ENCODE assay signal across 3 cellular contexts in genomic region chr2:97008376-97008775, GRCh38. TPM values are rescaled to one million over a fixed set of nuclear protein-coding genes. Genes with fewer than 3 reads are reported as not detected.
"Had no signal": no experiment of that assay in that cellular context is flagged by ENCODE, and none has a peak within 500 bp of the region (broad histone marks: within the 10 kb centered on the region; RNA-seq: fewer than 3 reads in every experiment).

No MANE protein-coding gene starts in this region.

RNA-seq across cellular contexts. Expression of gene FAM178B, which starts 22.0 kb away (rescaled TPM):
- total RNA-seq: dermis microvascular lymphatic vessel endothelial cell, left ventricle myocardium superior, lung microvascular endothelial cell had no signal
